1 cellular context compared by ENCODE assay signal in genomic region chr6:3152689-3153088, GRCh38.
TF ChIP-seq lines count a peak whose summit lies in the region.

No MANE protein-coding gene starts in this region.

TF ChIP-seq in GM23338, 12 proteins besides CTCF, POLR2A, EP300 and RAD21 (continued from another document):
- TF ChIP-seq, protein P1, sequence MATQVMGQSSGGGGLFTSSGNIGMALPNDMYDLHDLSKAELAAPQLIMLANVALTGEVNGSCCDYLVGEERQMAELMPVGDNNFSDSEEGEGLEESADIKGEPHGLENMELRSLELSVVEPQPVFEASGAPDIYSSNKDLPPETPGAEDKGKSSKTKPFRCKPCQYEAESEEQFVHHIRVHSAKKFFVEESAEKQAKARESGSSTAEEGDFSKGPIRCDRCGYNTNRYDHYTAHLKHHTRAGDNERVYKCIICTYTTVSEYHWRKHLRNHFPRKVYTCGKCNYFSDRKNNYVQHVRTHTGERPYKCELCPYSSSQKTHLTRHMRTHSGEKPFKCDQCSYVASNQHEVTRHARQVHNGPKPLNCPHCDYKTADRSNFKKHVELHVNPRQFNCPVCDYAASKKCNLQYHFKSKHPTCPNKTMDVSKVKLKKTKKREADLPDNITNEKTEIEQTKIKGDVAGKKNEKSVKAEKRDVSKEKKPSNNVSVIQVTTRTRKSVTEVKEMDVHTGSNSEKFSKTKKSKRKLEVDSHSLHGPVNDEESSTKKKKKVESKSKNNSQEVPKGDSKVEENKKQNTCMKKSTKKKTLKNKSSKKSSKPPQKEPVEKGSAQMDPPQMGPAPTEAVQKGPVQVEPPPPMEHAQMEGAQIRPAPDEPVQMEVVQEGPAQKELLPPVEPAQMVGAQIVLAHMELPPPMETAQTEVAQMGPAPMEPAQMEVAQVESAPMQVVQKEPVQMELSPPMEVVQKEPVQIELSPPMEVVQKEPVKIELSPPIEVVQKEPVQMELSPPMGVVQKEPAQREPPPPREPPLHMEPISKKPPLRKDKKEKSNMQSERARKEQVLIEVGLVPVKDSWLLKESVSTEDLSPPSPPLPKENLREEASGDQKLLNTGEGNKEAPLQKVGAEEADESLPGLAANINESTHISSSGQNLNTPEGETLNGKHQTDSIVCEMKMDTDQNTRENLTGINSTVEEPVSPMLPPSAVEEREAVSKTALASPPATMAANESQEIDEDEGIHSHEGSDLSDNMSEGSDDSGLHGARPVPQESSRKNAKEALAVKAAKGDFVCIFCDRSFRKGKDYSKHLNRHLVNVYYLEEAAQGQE (IDR thresholded peaks at IDR 0.05; ENCODE audit: unreplicated experiment) = no peak
- no peak for TF ChIP-seq JUNB (IDR thresholded peaks at IDR 0.05; ENCODE audit: unreplicated experiment)
